Comparison of ENCODE assay signal across 14 cellular contexts in the genomic region with DNA sequence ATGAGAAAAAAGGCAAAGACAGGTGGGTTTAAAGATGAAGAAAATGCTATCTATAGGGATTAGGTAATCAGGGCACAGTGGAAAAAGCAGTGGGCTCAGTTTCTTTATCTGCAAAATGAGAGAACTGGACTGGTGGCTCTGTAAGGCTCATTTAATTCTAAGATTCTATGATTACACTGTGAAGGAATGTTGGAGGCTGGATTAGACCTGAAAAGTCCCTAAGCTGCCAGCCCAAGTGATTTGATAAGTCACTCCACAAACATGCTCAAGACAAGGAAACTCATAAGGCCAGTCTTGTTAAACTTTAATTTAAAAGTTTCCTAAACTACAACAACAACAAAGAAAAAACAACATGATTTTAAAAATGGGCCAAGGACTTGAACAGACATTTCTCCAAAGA.
DNase-seq lines count a peak whose midpoint lies in the region; ATAC-seq, FAIRE-seq and TF ChIP-seq lines count a peak whose summit lies in the region.
"Had no signal": no experiment of that assay in that cellular context is flagged by ENCODE, and none has a peak within 500 bp of the region (broad histone marks: within the 10 kb centered on the region; RNA-seq: fewer than 3 reads in every experiment).

No MANE protein-coding gene starts in this region.

- no peak for TF ChIP-seq POLR2A in gastroesophageal sphincter (IDR thresholded peaks at IDR 0.05)
- no peak for TF ChIP-seq POLR2A in thyroid gland (IDR thresholded peaks at IDR 0.05)

- H3K4me2 ChIP-seq in smooth muscle cell: peak overlapping the region; percentile 69

- H3K4me3 ChIP-seq in gastroesophageal sphincter (no peak overlapping the region), smooth muscle cell (no peak overlapping the region), thyroid gland (replicated peaks in 1 of 3) (no peak overlapping the region)
- H3K4me3 ChIP-seq: heart right ventricle had no signal

- peaks cover 38% of the 10 kb centered on the region for H3F3A ChIP-seq in smooth muscle cell (ENCODE audit: low read depth)

- peak; percentile 40 for ATAC-seq in gastroesophageal sphincter
- ATAC-seq: activated naive CD8-positive, alpha-beta T cell treated with anti-CD3 and anti-CD28 coated beads, Interleukin-2, amount 50 U/mL, for 24 hours had no signal

- no peaks in the 10 kb centered on the region for H3K9me3 ChIP-seq in gastroesophageal sphincter
- no peaks in the 10 kb centered on the region for H3K9me3 ChIP-seq in smooth muscle cell (replicated peaks; ENCODE audit: low read depth)
- no peaks in the 10 kb centered on the region for H3K9me3 ChIP-seq in thyroid gland
- H3K9me3 ChIP-seq: heart right ventricle had no signal

- H3K4me1 ChIP-seq in gastroesophageal sphincter: peaks cover 0 to 46% (median 9%) of the 10 kb centered on the region in 3 donors
- H3K4me1 ChIP-seq in smooth muscle cell (ENCODE audit: low read depth): peaks cover 23% of the 10 kb centered on the region
- H3K4me1 ChIP-seq in thyroid gland: peaks cover 0 to 10% of the 10 kb centered on the region in 2 donors

- no peaks in the 10 kb centered on the region for H3K27me3 ChIP-seq in gastroesophageal sphincter
- H3K27me3 ChIP-seq in smooth muscle cell (ENCODE audit: low read depth): no peaks in the 10 kb centered on the region
- H3K27me3 ChIP-seq in thyroid gland: no peaks in the 10 kb centered on the region
- H3K27me3 ChIP-seq: heart right ventricle had no signal

- peak overlapping the region; percentile 89 for H3K9ac ChIP-seq in smooth muscle cell (ENCODE audit: low read depth)

- H4K20me1 ChIP-seq in smooth muscle cell (ENCODE audit: low read depth): no peaks in the 10 kb centered on the region

- H3K27ac ChIP-seq in gastroesophageal sphincter (peak overlapping the region; percentile 43 to 93 (median 86)), smooth muscle cell (ENCODE audit: low read depth) (peak overlapping the region; percentile 99), thyroid gland (no peak overlapping the region)

- DNase-seq in amniotic stem cell (lab: John Stamatoyannopoulos, UW) (peak; percentile 82), smooth muscle cell (lab: John Stamatoyannopoulos, UW; ENCODE audit: unreplicated experiment) (no peak), SKM-1 treated with dmso at 0.1 percent for 144 hours (lab: John Stamatoyannopoulos, UW; ENCODE audit: unreplicated experiment) (no peak), thyroid gland (no peak), cerebellum (ENCODE audit: low spot score) (no peak), GF-D8 (lab: John Stamatoyannopoulos, UW) (no peak)
- DNase-seq: activated CD4-positive, CD25-positive, alpha-beta regulatory T cell; activated naive CD8-positive, alpha-beta T cell treated with anti-CD3 and anti-CD28 coated beads, Interleukin-2, amount 50 U/mL, for 24 hours; DMS53; heart right ventricle; MM.1S; nucleus accumbens had no signal

- intact Hi-C loops in thyroid gland (cut with DNase I): no loop called here

- no peak for TF ChIP-seq CTCF in gastroesophageal sphincter (IDR thresholded peaks at IDR 0.05)
- TF ChIP-seq CTCF in smooth muscle cell (IDR thresholded peaks at IDR 0.05; ENCODE audit: borderline replicate concordance, insufficient read depth, poor library complexity, severe bottlenecking): no peak
- no peak for TF ChIP-seq CTCF in thyroid gland (IDR thresholded peaks at IDR 0.05)

- no peak for TF ChIP-seq EP300 in gastroesophageal sphincter (IDR thresholded peaks at IDR 0.05)

- no peak overlapping the region for H2AFZ ChIP-seq in smooth muscle cell (ENCODE audit: low read depth)

- peaks cover 0 to 27% of the 10 kb centered on the region in 2 donors for H3K36me3 ChIP-seq in gastroesophageal sphincter
- H3K36me3 ChIP-seq in smooth muscle cell (ENCODE audit: low read depth): no peaks in the 10 kb centered on the region
- peaks cover 0 to 8% of the 10 kb centered on the region in 2 donors for H3K36me3 ChIP-seq in thyroid gland

- H3K79me2 ChIP-seq in smooth muscle cell (ENCODE audit: low read depth): peaks cover 20% of the 10 kb centered on the region

- peak; percentile 92 for FAIRE-seq in G401.6 (lab: Jason Lieb, UNC)

Comparison
In these comparisons a context has a peak if more than half of its experiments do, and no peak if none do; other contexts are left out.
1. H3K27ac ChIP-seq: peak in gastroesophageal sphincter (4 of 4) and smooth muscle cell (single experiment); none in thyroid gland (0 of 3).